16 cellular contexts compared by ENCODE assay signal in the genomic region with DNA sequence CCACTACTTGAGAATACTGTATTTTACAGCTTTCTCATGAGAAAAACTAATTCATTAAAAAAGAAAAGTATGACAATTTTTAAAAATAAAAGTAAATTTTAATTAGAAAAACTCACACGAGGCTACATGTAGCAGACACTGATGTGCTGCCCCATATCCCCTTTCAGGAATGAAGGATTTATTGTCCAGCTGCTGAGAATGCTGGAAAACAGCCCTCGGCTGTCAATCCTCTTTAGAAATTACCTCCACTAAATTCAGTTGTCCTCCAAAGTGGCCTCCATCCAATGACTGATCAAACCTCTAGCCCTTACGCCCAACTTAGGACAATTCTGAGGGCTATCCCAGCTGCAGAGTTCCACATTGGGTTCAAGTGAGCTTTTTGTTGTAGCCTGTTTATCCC. TPM values are rescaled to one million over a fixed set of nuclear protein-coding genes. Genes with fewer than 3 reads are reported as not detected.
DNase-seq lines count a peak whose midpoint lies in the region; ATAC-seq and TF ChIP-seq lines count a peak whose summit lies in the region.
"Had no signal": no experiment of that assay in that cellular context is flagged by ENCODE, and none has a peak within 500 bp of the region (broad histone marks: within the 10 kb centered on the region; RNA-seq: fewer than 3 reads in every experiment).

No MANE protein-coding gene starts in this region.

- H3K4me1 ChIP-seq in cardiac muscle cell (ENCODE audit: low read depth) (peaks cover 5% of the 10 kb centered on the region), smooth muscle cell (ENCODE audit: low read depth) (peaks cover 18% of the 10 kb centered on the region)

- no peak overlapping the region for H3K9ac ChIP-seq in smooth muscle cell (ENCODE audit: low read depth)
- H3K9ac ChIP-seq: KMS-11 had no signal

- peak overlapping the region; percentile 70; the same call in 1 of the 2 replicates for H3K27ac Mint-ChIP-seq in WTC11
- peak overlapping the region; percentile 42 for H3K27ac Mint-ChIP-seq in memory B cell

- H4K20me1 ChIP-seq in smooth muscle cell (ENCODE audit: low read depth): peaks cover 99% of the 10 kb centered on the region

- TF ChIP-seq CTCF in cardiac muscle cell (IDR thresholded peaks at IDR 0.05; ENCODE audit: low read depth, low read length) (no peak), WTC11 (IDR thresholded peaks at IDR 0.05) (no peak), smooth muscle cell (IDR thresholded peaks at IDR 0.05; ENCODE audit: borderline replicate concordance, insufficient read depth, poor library complexity, severe bottlenecking) (no peak)

- peak overlapping the region; percentile 21 for H3K4me2 ChIP-seq in smooth muscle cell
- H3K4me2 ChIP-seq: KMS-11 had no signal

- H3K36me3 ChIP-seq in cardiac muscle cell (no peaks in the 10 kb centered on the region), smooth muscle cell (ENCODE audit: low read depth) (peaks cover 7% of the 10 kb centered on the region)
- H3K36me3 ChIP-seq: brain microvascular endothelial cell, vagina had no signal

- H3K4me1 Mint-ChIP-seq in WTC11 (peaks cover 60% of the 10 kb centered on the region), memory B cell (peaks cover 21% of the 10 kb centered on the region)

- ATAC-seq in Right ventricle myocardium inferior: no peak
- ATAC-seq in WTC11: no peak
- ATAC-seq in memory B cell (ENCODE audit: low read depth): no peak
- ATAC-seq in HG03378 (IDR thresholded peaks at IDR 0.05; ENCODE audit: unreplicated experiment): no peak

- H3K36me3 Mint-ChIP-seq in WTC11 (peaks cover 22% of the 10 kb centered on the region), memory B cell (peaks cover 17% of the 10 kb centered on the region)

- WGBS in smooth muscle cell (ENCODE audit: low lambda C conversion rate): 83% methylated on average over 3 of the region's 3 CpGs

- H3K4me3 Mint-ChIP-seq in WTC11: no peak overlapping the region
- H3K4me3 Mint-ChIP-seq in memory B cell: no peak overlapping the region

- H3K4me3 ChIP-seq in cardiac muscle cell (no peak overlapping the region), smooth muscle cell (no peak overlapping the region)
- H3K4me3 ChIP-seq: SJSA1, vagina had no signal

- no peaks in the 10 kb centered on the region for H3K27me3 Mint-ChIP-seq in WTC11 (ENCODE audit: low read depth)
- no peaks in the 10 kb centered on the region for H3K27me3 Mint-ChIP-seq in memory B cell

- POLR2A ChIA-PET in WTC11 (lab: Charles Lee): interaction anchor here (1.2 kb wide), 1 partner anchor 31 kb away, joined by 3 read pairs; no protein-coding TSS in a partner anchor

- peaks cover 6% of the 10 kb centered on the region for H3F3A ChIP-seq in smooth muscle cell (ENCODE audit: low read depth)

- H3K9me3 ChIP-seq in cardiac muscle cell (ENCODE audit: low read depth): no peaks in the 10 kb centered on the region
- no peaks in the 10 kb centered on the region for H3K9me3 ChIP-seq in smooth muscle cell (replicated peaks; ENCODE audit: low read depth)

- intact Hi-C loops in Right ventricle myocardium inferior (cut with DNase I): no loop called here

- H3K27ac ChIP-seq in cardiac muscle cell (peak overlapping the region; percentile 51), smooth muscle cell (ENCODE audit: low read depth) (peak overlapping the region; percentile 69)
- H3K27ac ChIP-seq: brain microvascular endothelial cell, KMS-11, SJSA1, vagina had no signal

- H3K27me3 ChIP-seq in cardiac muscle cell (no peaks in the 10 kb centered on the region), smooth muscle cell (ENCODE audit: low read depth) (no peaks in the 10 kb centered on the region)
- H3K27me3 ChIP-seq: brain microvascular endothelial cell, SJSA1, vagina had no signal

- H3K9me3 Mint-ChIP-seq in WTC11 (peaks cover 24% of the 10 kb centered on the region), memory B cell (peaks cover 4% of the 10 kb centered on the region)

- DNase-seq in cardiac muscle cell (ENCODE audit: low read depth in 1 of 2, low spot score in 1 of 2): no peak
- DNase-seq in Right ventricle myocardium inferior (ENCODE audit: missing footprints): no peak
- no peak for DNase-seq in WTC11 (ENCODE audit: low spot score)
- DNase-seq in memory B cell (ENCODE audit: low spot score in 2 of 2): no peak
- DNase-seq in smooth muscle cell (lab: John Stamatoyannopoulos, UW; ENCODE audit: unreplicated experiment): no peak
- DNase-seq in activated CD4-positive, CD25-positive, alpha-beta regulatory T cell (lab: John Stamatoyannopoulos, UW): no peak
- DNase-seq in NCI-H1048 (lab: John Stamatoyannopoulos, UW): no peak
- DNase-seq: activated gamma-delta T cell treated with Interleukin-2 at 50 U/mL for 16 hours; brain microvascular endothelial cell; effector CD8-positive, alpha-beta T cell; NCI-H1436 treated with DMSO at 0.1 percent for 48 hours; stimulated activated naive CD4-positive, alpha-beta T cell had no signal

- no peak overlapping the region for H2AFZ ChIP-seq in smooth muscle cell (ENCODE audit: low read depth)

- H3K79me2 ChIP-seq in smooth muscle cell (ENCODE audit: low read depth): peaks cover 100% of the 10 kb centered on the region

- CTCF ChIA-PET in WTC11 (lab: Charles Lee): interaction anchor here (1.9 kb wide), 1 partner anchor 15 kb away, joined by 4 read pairs; no protein-coding TSS in a partner anchor

TF ChIP-seq in WTC11, 78 proteins besides CTCF, POLR2A, EP300 and RAD21:
- TF ChIP-seq KAT7 (CRISPR knock-in tag; IDR thresholded peaks at IDR 0.05; ENCODE audit: borderline replicate concordance): no peak

RNA-seq across cellular contexts. Expression of gene AP4S1, which starts 29.8 kb away (rescaled TPM):
- 5.9 and 8.2 TPM in 2 replicates for total RNA-seq in cardiac muscle cell
- polyA plus RNA-seq in cardiac muscle cell: 10.5 and 16.9 TPM in 2 replicates
- total RNA-seq in Right ventricle myocardium inferior: 6.5 TPM
- total RNA-seq in WTC11 (2021): 5.5 to 7.0 TPM (median 6.2 TPM) in 3 replicates
- total RNA-seq in smooth muscle cell: 7.6 and 9.8 TPM in 2 replicates
- 2.3 and 4.1 TPM in 2 replicates for polyA plus RNA-seq in smooth muscle cell

RNA-seq across cellular contexts. Expression of gene STRN3, which starts 30.5 kb away (rescaled TPM):
- total RNA-seq in cardiac muscle cell (44.6 and 57.3 TPM in 2 replicates), Right ventricle myocardium inferior (48.4 TPM), WTC11 (2021) (37.1 to 40.8 TPM (median 40.4 TPM) in 3 replicates), smooth muscle cell (43.6 and 66.2 TPM in 2 replicates)
- polyA plus RNA-seq in cardiac muscle cell (17.5 and 18.1 TPM in 2 replicates), smooth muscle cell (6.8 and 9.5 TPM in 2 replicates)
